16 cellular contexts compared by ENCODE assay signal in the genomic region with DNA sequence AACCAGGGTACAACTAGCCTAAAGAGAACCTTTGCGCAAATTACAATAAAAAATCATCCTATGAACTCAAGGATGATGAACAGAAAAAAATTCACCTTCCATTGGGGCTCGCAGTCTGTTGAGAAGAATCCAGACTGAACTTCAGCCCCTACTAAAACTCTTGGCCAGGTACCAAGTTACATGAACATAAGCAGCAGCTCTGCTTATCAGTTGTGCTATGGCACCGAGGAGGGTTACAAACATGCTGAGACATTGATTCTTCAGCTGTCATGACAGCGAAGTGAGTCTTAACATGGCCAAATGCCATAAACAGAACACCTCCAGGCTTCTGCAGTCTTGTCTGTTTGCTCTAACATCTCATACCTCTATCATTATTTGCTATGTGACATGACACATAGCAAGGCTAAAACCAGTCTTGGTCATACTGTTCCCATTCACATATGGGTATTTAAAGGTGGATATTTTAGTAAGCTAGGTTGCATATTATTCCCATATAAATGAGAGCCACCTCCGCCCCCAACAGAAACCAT.
"Had no signal": no experiment of that assay in that cellular context is flagged by ENCODE, and none has a peak within 500 bp of the region (broad histone marks: within the 10 kb centered on the region; RNA-seq: fewer than 3 reads in every experiment).

No MANE protein-coding gene starts in this region.

- H3K36me3 ChIP-seq: transverse colon, WERI-Rb-1 had no signal

- FAIRE-seq: endothelial cell of umbilical vein had no signal

- H3K27ac ChIP-seq: transverse colon, WERI-Rb-1 had no signal

- H3K36me3 Mint-ChIP-seq: activated naive CD8-positive, alpha-beta T cell had no signal

- H3K4me1 ChIP-seq: transverse colon had no signal

- ATAC-seq: left lobe of liver had no signal

- H3K4me1 Mint-ChIP-seq: nephron progenitor cell had no signal

- H3K9me3 Mint-ChIP-seq: nephron progenitor cell had no signal

- H3K27me3 ChIP-seq: transverse colon had no signal

- H3K9me3 ChIP-seq: transverse colon had no signal

- H3K27ac Mint-ChIP-seq: activated naive CD8-positive, alpha-beta T cell; nephron progenitor cell; stimulated activated naive CD8-positive, alpha-beta T cell treated with anti-CD3 and anti-CD28 coated beads, Interleukin-15, Interleukin-2, amounts not matched to agents 100 ng/mL and 50 ng/mL, for 24 hours had no signal

- DNase-seq: activated CD4-positive, alpha-beta T cell treated with anti-CD3 and anti-CD28 coated beads, Interleukin-2, amount 50 U/mL, for 4 hours; dermis blood vessel endothelial cell; effector memory CD4-positive, alpha-beta T cell; foreskin fibroblast; glutamatergic neuron; hypothalamus; islet precursor cell; midbrain; nephron progenitor cell; stimulated activated CD4-positive, alpha-beta T cell treated with anti-CD3 and anti-CD28 coated beads, Interleukin-2, amount 100 ng/mL, for 24 hours; transverse colon; WERI-Rb-1 had no signal

- H3K4me3 Mint-ChIP-seq: activated naive CD8-positive, alpha-beta T cell; nephron progenitor cell; stimulated activated naive CD8-positive, alpha-beta T cell treated with anti-CD3 and anti-CD28 coated beads, Interleukin-15, Interleukin-2, amounts not matched to agents 100 ng/mL and 50 ng/mL, for 24 hours had no signal

- H3K27me3 Mint-ChIP-seq: activated naive CD8-positive, alpha-beta T cell; stimulated activated naive CD8-positive, alpha-beta T cell treated with anti-CD3 and anti-CD28 coated beads, Interleukin-15, Interleukin-2, amounts not matched to agents 100 ng/mL and 50 ng/mL, for 24 hours had no signal

- H3K4me3 ChIP-seq: transverse colon had no signal
